Comparison of ENCODE assay signal across 8 cellular contexts in the genomic region with DNA sequence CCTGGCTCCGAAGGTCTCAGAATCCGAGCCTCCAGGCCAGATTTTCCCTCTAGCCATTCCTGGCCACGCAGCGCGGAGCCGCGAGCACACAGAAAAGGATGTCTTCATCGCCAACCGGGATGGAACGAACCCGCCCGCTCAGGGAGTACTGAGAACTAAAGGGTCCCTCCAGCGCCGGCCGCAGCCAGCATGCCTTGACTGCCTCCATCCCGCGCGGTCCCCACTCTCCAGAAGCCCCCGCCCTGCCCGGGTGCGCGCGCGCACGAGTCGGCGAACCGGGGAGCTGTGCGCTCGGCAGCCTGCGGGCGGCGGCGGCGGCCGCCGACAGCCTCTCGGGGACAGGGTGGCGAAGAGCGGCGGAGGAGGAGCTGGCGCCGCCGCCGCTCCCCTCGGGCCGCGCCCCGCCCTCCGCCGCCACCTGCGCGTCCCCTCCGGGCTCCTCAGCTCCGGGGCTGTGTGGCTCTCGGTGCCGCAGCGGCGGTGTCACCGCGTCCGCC. TPM values are rescaled to one million over a fixed set of nuclear protein-coding genes. Genes with fewer than 3 reads are reported as not detected.
A peak's percentile ranks its signal among the peaks of the same experiment; 100 is the strongest.
DNase-seq lines count a peak whose midpoint lies in the region; ATAC-seq and TF ChIP-seq lines count a peak whose summit lies in the region.

No MANE protein-coding gene starts in this region.

- H3K4me1 ChIP-seq in GM23248 (ENCODE audit: insufficient read depth), result no peaks in the 10 kb centered on the region
- H3K4me1 ChIP-seq in iPS-15b (ENCODE audit: control insufficient read depth, insufficient read depth, low read length), result peaks cover 8% of the 10 kb centered on the region
- H3K4me1 ChIP-seq in gastrocnemius medialis, result no peaks in the 10 kb centered on the region
- H3K4me1 ChIP-seq in PC-3 (ENCODE audit: insufficient read depth, low read length), result no peaks in the 10 kb centered on the region
- H3K4me1 ChIP-seq in Karpas-422 (ENCODE audit: low read length), result no peaks in the 10 kb centered on the region

- H3K27me3 ChIP-seq in GM23248 (replicated peaks; ENCODE audit: insufficient read depth), result peaks cover 24% of the 10 kb centered on the region
- peaks cover 9% of the 10 kb centered on the region for H3K27me3 ChIP-seq in iPS-15b (ENCODE audit: control insufficient read depth, insufficient read depth, low read length)
- peaks cover 0 to 20% (median 0%) of the 10 kb centered on the region in 3 donors for H3K27me3 ChIP-seq in gastrocnemius medialis
- H3K27me3 ChIP-seq in PC-3 (ENCODE audit: low read length), result no peaks in the 10 kb centered on the region
- no peaks in the 10 kb centered on the region for H3K27me3 ChIP-seq in Karpas-422 (ENCODE audit: low read length)

- peak; percentile 16 for DNase-seq in GM23248
- DNase-seq in WTC11 (ENCODE audit: low spot score), result peak; percentile 83
- DNase-seq in gastrocnemius medialis, result no peak
- no peak for DNase-seq in PC-3
- no peak for DNase-seq in Karpas-422
- no peak for DNase-seq in DMS53 treated with DMSO at 0.1 percent for 48 hours (lab: John Stamatoyannopoulos, UW; ENCODE audit: unreplicated experiment)
- no peak for DNase-seq in effector CD8-positive, alpha-beta T cell (lab: John Stamatoyannopoulos, UW)

- H3K4me3 Mint-ChIP-seq in WTC11, result peak overlapping the region; percentile 93

- POLR2A ChIA-PET in WTC11 (lab: Charles Lee), result interaction anchor here (0.9 to 1.0 kb wide), 2 partner anchors 185 to 274 kb away, joined by 3 read pairs; no protein-coding TSS in a partner anchor
- POLR2A ChIA-PET in PC-3 (lab: Charles Lee; ENCODE audit: unreplicated experiment), result no interaction called here

- H3F3A ChIP-seq in GM23248 (ENCODE audit: insufficient read depth) (no peaks in the 10 kb centered on the region), PC-3 (ENCODE audit: low read length, unreplicated experiment) (no peaks in the 10 kb centered on the region)

- H3K9ac ChIP-seq in GM23248 (no peak overlapping the region), iPS-15b (ENCODE audit: low read depth, low read length) (peak overlapping the region; percentile 73), PC-3 (ENCODE audit: low read length) (no peak overlapping the region), Karpas-422 (ENCODE audit: low read length) (no peak overlapping the region)

- H3K36me3 Mint-ChIP-seq in WTC11, result peaks cover 8% of the 10 kb centered on the region; the same call in 1 of the 2 replicates

- TF ChIP-seq CTCF in WTC11 (IDR thresholded peaks at IDR 0.05) (no peak), gastrocnemius medialis (IDR thresholded peaks at IDR 0.05 in 4 of 5, conservative IDR thresholded peaks at IDR 0.05 in 1 of 5) (peak in 2 of 5 experiments; percentile 10 to 33), PC-3 (conservative IDR thresholded peaks at IDR 0.05; ENCODE audit: low read depth, low read length) (no peak)

- in situ Hi-C loops in GM23248 (cut with MboI), result no loop called here
- in situ Hi-C loops in gastrocnemius medialis (cut with MboI; ENCODE audit: low sequenced_read_pairs in 4 of 4), result no loop called here

- no peak overlapping the region for H3K27ac Mint-ChIP-seq in WTC11

- peaks cover 45% of the 10 kb centered on the region for H3K4me1 Mint-ChIP-seq in WTC11

- H3K27ac ChIP-seq in GM23248 (no peak overlapping the region), gastrocnemius medialis (peak overlapping the region in 2 of 4 donors; percentile 45 to 64), PC-3 (ENCODE audit: low read length) (no peak overlapping the region), Karpas-422 (ENCODE audit: low read length) (no peak overlapping the region)

- no peaks in the 10 kb centered on the region for H3K36me3 ChIP-seq in GM23248 (ENCODE audit: low read depth)
- no peaks in the 10 kb centered on the region for H3K36me3 ChIP-seq in iPS-15b (ENCODE audit: control insufficient read depth, insufficient read depth, low read length)
- H3K36me3 ChIP-seq in gastrocnemius medialis, result no peaks in the 10 kb centered on the region
- no peaks in the 10 kb centered on the region for H3K36me3 ChIP-seq in PC-3 (ENCODE audit: low read depth, low read length)
- H3K36me3 ChIP-seq in Karpas-422 (ENCODE audit: insufficient read depth, low read length), result no peaks in the 10 kb centered on the region

- H3K4me3 ChIP-seq in GM23248 (peak overlapping the region; percentile 48), iPS-15b (ENCODE audit: low read depth, low read length) (peak overlapping the region; percentile 70), gastrocnemius medialis (peak overlapping the region; percentile 42 to 68 (median 54)), PC-3 (ENCODE audit: low read length) (no peak overlapping the region), Karpas-422 (ENCODE audit: low read length) (no peak overlapping the region)

- WGBS in GM23248 (ENCODE audit: low coverage in 1 of 2, low lambda C conversion rate in 2 of 2, missing lambda C conversion rate in 2 of 2), 2 experiments, result 2 to 4% methylated on average over 25 to 37 of the region's 62 CpGs

- H3K4me2 ChIP-seq in GM23248 (ENCODE audit: unreplicated experiment) (no peak overlapping the region), PC-3 (ENCODE audit: low read length) (no peak overlapping the region), Karpas-422 (ENCODE audit: low read depth, low read length, poor library complexity, severe bottlenecking) (no peak overlapping the region)

- H3K9me3 ChIP-seq in GM23248 (ENCODE audit: low read depth) (no peaks in the 10 kb centered on the region), iPS-15b (ENCODE audit: control insufficient read depth, insufficient read depth, low read length) (no peaks in the 10 kb centered on the region), gastrocnemius medialis (no peaks in the 10 kb centered on the region), PC-3 (ENCODE audit: low read length) (no peaks in the 10 kb centered on the region), Karpas-422 (ENCODE audit: low read length) (no peaks in the 10 kb centered on the region)

- no peaks in the 10 kb centered on the region for H3K27me3 Mint-ChIP-seq in WTC11 (ENCODE audit: low read depth)

- H3K9me2 ChIP-seq in GM23248 (ENCODE audit: insufficient read depth), result no peaks in the 10 kb centered on the region
- no peaks in the 10 kb centered on the region for H3K9me2 ChIP-seq in PC-3 (replicated peaks; ENCODE audit: low read length)
- H3K9me2 ChIP-seq in Karpas-422 (replicated peaks; ENCODE audit: insufficient read depth, low read length), result no peaks in the 10 kb centered on the region

- H3K79me2 ChIP-seq in GM23248 (ENCODE audit: insufficient read depth), result no peaks in the 10 kb centered on the region
- H3K79me2 ChIP-seq in PC-3 (ENCODE audit: low read length), result no peaks in the 10 kb centered on the region
- H3K79me2 ChIP-seq in Karpas-422 (ENCODE audit: low read length), result no peaks in the 10 kb centered on the region

- intact Hi-C loops in gastrocnemius medialis (cut with DNase I; ENCODE audit: low total_unique reads) (loop anchor here (2.0 to 10.0 kb wide), 4 partner anchors 107 to 601 kb away; no protein-coding TSS in a partner anchor), PC-3 (cut with micrococcal nuclease) (no loop called here)

- CTCF ChIA-PET in WTC11 (lab: Charles Lee) (interaction anchor here (0.7 to 1.6 kb wide), 5 partner anchors 18 to 602 kb away, joined by 3 to 7 read pairs (median 3); no protein-coding TSS in a partner anchor), PC-3 (lab: Charles Lee) (no interaction called here)

- ATAC-seq in WTC11 (peak; percentile 71), gastrocnemius medialis (peak; percentile 52 to 56), PC-3 (no peak)

- H3K9me3 Mint-ChIP-seq in WTC11, result no peaks in the 10 kb centered on the region

- H2AFZ ChIP-seq in GM23248 (no peak overlapping the region), PC-3 (ENCODE audit: low read length) (no peak overlapping the region), Karpas-422 (ENCODE audit: low read length) (no peak overlapping the region)

- TF ChIP-seq POLR2A in gastrocnemius medialis (IDR thresholded peaks at IDR 0.05), result peak in 1 of 2 donors; percentile 36

- no peaks in the 10 kb centered on the region for H4K20me1 ChIP-seq in GM23248 (ENCODE audit: insufficient read depth)
- H4K20me1 ChIP-seq in PC-3 (ENCODE audit: low read length), result no peaks in the 10 kb centered on the region
- no peaks in the 10 kb centered on the region for H4K20me1 ChIP-seq in Karpas-422 (ENCODE audit: insufficient read depth, low read depth, low read length)

- no TSS peak for BruUV-seq in PC-3 (replicated peaks; lab: Mats Ljungman, UMichigan)

TF ChIP-seq in WTC11, 78 proteins besides CTCF, POLR2A, EP300 and RAD21 (continues in another document):
- TF ChIP-seq, protein P1, sequence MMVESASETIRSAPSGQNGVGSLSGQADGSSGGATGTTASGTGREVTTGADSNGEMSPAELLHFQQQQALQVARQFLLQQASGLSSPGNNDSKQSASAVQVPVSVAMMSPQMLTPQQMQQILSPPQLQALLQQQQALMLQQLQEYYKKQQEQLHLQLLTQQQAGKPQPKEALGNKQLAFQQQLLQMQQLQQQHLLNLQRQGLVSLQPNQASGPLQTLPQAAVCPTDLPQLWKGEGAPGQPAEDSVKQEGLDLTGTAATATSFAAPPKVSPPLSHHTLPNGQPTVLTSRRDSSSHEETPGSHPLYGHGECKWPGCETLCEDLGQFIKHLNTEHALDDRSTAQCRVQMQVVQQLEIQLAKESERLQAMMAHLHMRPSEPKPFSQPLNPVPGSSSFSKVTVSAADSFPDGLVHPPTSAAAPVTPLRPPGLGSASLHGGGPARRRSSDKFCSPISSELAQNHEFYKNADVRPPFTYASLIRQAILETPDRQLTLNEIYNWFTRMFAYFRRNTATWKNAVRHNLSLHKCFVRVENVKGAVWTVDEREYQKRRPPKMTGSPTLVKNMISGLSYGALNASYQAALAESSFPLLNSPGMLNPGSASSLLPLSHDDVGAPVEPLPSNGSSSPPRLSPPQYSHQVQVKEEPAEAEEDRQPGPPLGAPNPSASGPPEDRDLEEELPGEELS (CRISPR knock-in tag; IDR thresholded peaks at IDR 0.05), result peak; percentile 27; the same call in 1 of the 2 replicates

RNA-seq across cellular contexts. Expression of gene GALNT17, which starts 0.6 kb away (rescaled TPM):
- total RNA-seq in GM23248 (2014; rRNA removed; shearing (Covaris generic)), result not detected in 2 replicates
- polyA plus RNA-seq in GM23248 (2016; fragmentation: Nextera tagmentation; extraction: Ambion mirVana), result not detected in 2 replicates
- total RNA-seq in WTC11 (2021), result 61.1 to 70.0 TPM (median 67.9 TPM) in 3 replicates
- 10 to 100 TPM in 3 of 4 donors, 1 to 10 TPM in 1; 1.9 to 13.0 (median 12.3) TPM for total RNA-seq in gastrocnemius medialis
- total RNA-seq in PC-3 (2014; rRNA removed), result not detected in 2 replicates
- not detected in 2 replicates for total RNA-seq in Karpas-422 (2014; rRNA removed; shearing (Covaris generic); ENCODE audit: low replicate concordance)

Comparison
In these comparisons a context has a peak if more than half of its experiments do, and no peak if none do; other contexts are left out.
1. DNase-seq: peak in GM23248 (single experiment) and WTC11 (single experiment); none in gastrocnemius medialis (0 of 2), PC-3 (single experiment), Karpas-422 (single experiment), DMS53 treated with DMSO at 0.1 percent for 48 hours (single experiment) and effector CD8-positive, alpha-beta T cell (single experiment).
2. H3K4me3 ChIP-seq: peak in GM23248 (single experiment), iPS-15b (single experiment) and gastrocnemius medialis (4 of 4); none in PC-3 (single experiment) and Karpas-422 (single experiment).